ENCODE assay signal across 25 cellular contexts in the genomic region with DNA sequence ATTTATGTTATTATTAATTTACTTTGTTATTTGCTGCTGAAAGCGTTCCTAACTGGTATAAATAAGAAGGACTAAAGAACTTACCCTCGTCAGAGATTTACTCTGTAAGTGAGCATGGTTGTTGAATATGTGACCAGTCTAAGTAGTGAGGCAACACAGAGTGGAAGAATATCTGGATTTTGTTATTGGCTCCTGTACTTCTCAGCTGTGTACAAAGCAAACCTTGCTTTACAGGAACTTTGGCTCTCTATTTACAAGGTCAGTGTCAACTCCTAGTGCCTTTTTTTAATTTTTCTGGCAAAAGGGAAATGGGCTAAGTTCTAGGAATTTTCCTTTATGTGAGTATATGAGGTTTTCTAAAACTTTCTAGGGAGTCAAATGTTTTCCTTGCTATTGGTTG. TPM values are rescaled to one million over a fixed set of nuclear protein-coding genes. Genes with fewer than 3 reads are reported as not detected.
"Had no signal": no experiment of that assay in that cellular context is flagged by ENCODE, and none has a peak within 500 bp of the region (broad histone marks: within the 10 kb centered on the region; RNA-seq: fewer than 3 reads in every experiment).

No MANE protein-coding gene starts in this region.

- DNase-seq: colonic mucosa; effector CD8-positive, alpha-beta T cell; endodermal cell; foreskin fibroblast; heart left ventricle; hippocampal formation; left cardiac atrium; left ventricle myocardium inferior; lower lobe of right lung; naive thymus-derived CD8-positive, alpha-beta T cell; nephron progenitor cell; occipital lobe; ovary; stimulated activated CD4-positive, alpha-beta T cell treated with anti-CD3 and anti-CD28 coated beads, Interleukin-2, amount 100 ng/mL, for 24 hours; stimulated activated CD4-positive, alpha-beta T cell treated with anti-CD3 and anti-CD28 coated beads, Interleukin-4, amount 100 ng/mL, for 24 hours; stimulated activated naive CD4-positive, alpha-beta T cell treated with Interleukin-2 at 50 U/mL for 16 hours; stomach; thyroid gland; trophoblast cell had no signal

- H3K9me3 ChIP-seq: colonic mucosa, gastroesophageal sphincter, left ventricle myocardium inferior, lower lobe of right lung, ovary, stomach, thyroid gland, vagina had no signal

- H3K4me1 ChIP-seq: colonic mucosa, gastroesophageal sphincter, heart left ventricle, left ventricle myocardium inferior, lower lobe of right lung, thyroid gland, vagina had no signal

- H3K36me3 ChIP-seq: colonic mucosa, gastroesophageal sphincter, heart left ventricle, left ventricle myocardium inferior, lower lobe of right lung, ovary, stomach, thyroid gland, vagina had no signal

- H3K27ac ChIP-seq: colonic mucosa, epithelial cell of prostate, gastroesophageal sphincter, heart left ventricle, left ventricle myocardium inferior, lower lobe of right lung, ovary, skin epidermis, thyroid gland, vagina had no signal

- ATAC-seq: esophagus mucosa; gastroesophageal sphincter; heart left ventricle; left cardiac atrium; lower lobe of right lung; naive thymus-derived CD8-positive, alpha-beta T cell; stimulated activated effector memory CD8-positive, alpha-beta T cell treated with anti-CD3 and anti-CD28 coated beads, Interleukin-12 subunit alpha, Interleukin-12 subunit beta, amount 100 ng/mL, for 72 hours had no signal

- H3K4me3 ChIP-seq: colonic mucosa, gastroesophageal sphincter, heart left ventricle, left ventricle myocardium inferior, lower lobe of right lung, ovary, skin epidermis, stomach, thyroid gland, vagina had no signal

- H3K27me3 ChIP-seq: colonic mucosa, gastroesophageal sphincter, heart left ventricle, ovary, stomach, thyroid gland, vagina had no signal

RNA-seq across cellular contexts. Expression of a gene that starts 35.6 kb away (rescaled TPM):
- polyA plus RNA-seq: naive thymus-derived CD8-positive, alpha-beta T cell had no signal
